ENCODE assay signal across 8 cellular contexts in the genomic region with DNA sequence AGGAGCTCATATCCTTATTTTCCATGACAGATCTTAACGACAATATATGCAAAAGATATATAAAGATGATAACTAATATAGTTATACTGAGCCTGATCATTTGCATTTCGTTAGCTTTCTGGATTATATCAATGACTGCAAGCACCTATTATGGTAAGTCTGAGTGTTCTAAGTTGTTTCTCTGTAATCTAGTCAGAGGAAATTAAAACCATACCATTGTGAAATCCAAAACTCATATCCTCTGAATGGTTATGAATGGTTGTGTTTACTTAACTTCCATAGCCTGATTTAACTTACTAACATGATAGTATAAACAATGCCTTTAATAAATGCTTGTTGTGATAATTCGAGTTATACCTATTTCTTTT. TPM values are rescaled to one million over a fixed set of nuclear protein-coding genes. Genes with fewer than 3 reads are reported as not detected.
DNase-seq lines count a peak whose midpoint lies in the region; ATAC-seq and TF ChIP-seq lines count a peak whose summit lies in the region.

No MANE protein-coding gene starts in this region.

- peaks cover 14 to 19% (median 17%) of the 10 kb centered on the region in 3 donors for H3K4me1 ChIP-seq in skeletal muscle tissue (ENCODE audit: control insufficient read depth in 3 of 3, insufficient read depth in 3 of 3, low read length in 3 of 3)

- DNase-seq in NCI-H510A treated with DMSO at 0.1 percent for 48 hours (lab: John Stamatoyannopoulos, UW) (peak; percentile 77), NCI-H510A (lab: John Stamatoyannopoulos, UW) (no peak), fibroblast of the aortic adventitia (ENCODE audit: low read depth) (no peak), anterior cingulate cortex (lab: John Stamatoyannopoulos, UW) (no peak)

- no peak for TF ChIP-seq CTCF in fibroblast of the aortic adventitia (IDR thresholded peaks at IDR 0.05; ENCODE audit: insufficient read depth, low read length)

- ATAC-seq in SK-N-SH treated with all-trans-retinoic acid at 6 μM for 48 hours (peak; percentile 19), HG03565 (IDR thresholded peaks at IDR 0.05; ENCODE audit: unreplicated experiment) (no peak), HG02840 (IDR thresholded peaks at IDR 0.05; ENCODE audit: low FRiP score, unreplicated experiment) (no peak)

- H3K36me3 ChIP-seq in skeletal muscle tissue (ENCODE audit: control insufficient read depth in 3 of 3, insufficient read depth in 3 of 3, low read length in 3 of 3), result no peaks in the 10 kb centered on the region

- H3K4me3 ChIP-seq in fibroblast of the aortic adventitia (ENCODE audit: low read depth, low read length) (peak overlapping the region; percentile 82), skeletal muscle tissue (ENCODE audit: low read length in 3 of 3) (peak overlapping the region; percentile 86 to 96 (median 90))

- peak overlapping the region; percentile 86 to 92 (median 88) for H3K9ac ChIP-seq in skeletal muscle tissue (ENCODE audit: low read depth in 1 of 3, low read length in 3 of 3)

- no peaks in the 10 kb centered on the region for H3K27me3 ChIP-seq in skeletal muscle tissue (ENCODE audit: control insufficient read depth in 3 of 3, insufficient read depth in 3 of 3, low read length in 3 of 3)

- peak overlapping the region; percentile 82 for H3K27ac ChIP-seq in skeletal muscle tissue (ENCODE audit: low read depth, low read length)

- H3K9me3 ChIP-seq in skeletal muscle tissue (ENCODE audit: control insufficient read depth in 3 of 3, low read length in 3 of 3), result no peaks in the 10 kb centered on the region

TF ChIP-seq in SK-N-SH treated with all-trans-retinoic acid at 6 μM for 48 hours, 23 proteins besides CTCF, POLR2A, EP300 and RAD21:
- TF ChIP-seq ESRRG (CRISPR knock-in tag; IDR thresholded peaks at IDR 0.05) (no peak), CSDC2 (CRISPR knock-in tag; IDR thresholded peaks at IDR 0.05) (no peak), SNAI2 (CRISPR knock-in tag; IDR thresholded peaks at IDR 0.05) (no peak), GLIS3 (CRISPR knock-in tag; IDR thresholded peaks at IDR 0.05) (no peak), OSR1 (CRISPR knock-in tag; IDR thresholded peaks at IDR 0.05) (no peak), ZFP30 (CRISPR knock-in tag; IDR thresholded peaks at IDR 0.05) (no peak), ISL1 (CRISPR knock-in tag; IDR thresholded peaks at IDR 0.05) (no peak)
- TF ChIP-seq, protein P1, sequence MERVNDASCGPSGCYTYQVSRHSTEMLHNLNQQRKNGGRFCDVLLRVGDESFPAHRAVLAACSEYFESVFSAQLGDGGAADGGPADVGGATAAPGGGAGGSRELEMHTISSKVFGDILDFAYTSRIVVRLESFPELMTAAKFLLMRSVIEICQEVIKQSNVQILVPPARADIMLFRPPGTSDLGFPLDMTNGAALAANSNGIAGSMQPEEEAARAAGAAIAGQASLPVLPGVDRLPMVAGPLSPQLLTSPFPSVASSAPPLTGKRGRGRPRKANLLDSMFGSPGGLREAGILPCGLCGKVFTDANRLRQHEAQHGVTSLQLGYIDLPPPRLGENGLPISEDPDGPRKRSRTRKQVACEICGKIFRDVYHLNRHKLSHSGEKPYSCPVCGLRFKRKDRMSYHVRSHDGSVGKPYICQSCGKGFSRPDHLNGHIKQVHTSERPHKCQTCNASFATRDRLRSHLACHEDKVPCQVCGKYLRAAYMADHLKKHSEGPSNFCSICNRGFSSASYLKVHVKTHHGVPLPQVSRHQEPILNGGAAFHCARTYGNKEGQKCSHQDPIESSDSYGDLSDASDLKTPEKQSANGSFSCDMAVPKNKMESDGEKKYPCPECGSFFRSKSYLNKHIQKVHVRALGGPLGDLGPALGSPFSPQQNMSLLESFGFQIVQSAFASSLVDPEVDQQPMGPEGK (CRISPR knock-in tag; IDR thresholded peaks at IDR 0.05; ENCODE audit: borderline replicate concordance), result no peak
- TF ChIP-seq, protein P2, sequence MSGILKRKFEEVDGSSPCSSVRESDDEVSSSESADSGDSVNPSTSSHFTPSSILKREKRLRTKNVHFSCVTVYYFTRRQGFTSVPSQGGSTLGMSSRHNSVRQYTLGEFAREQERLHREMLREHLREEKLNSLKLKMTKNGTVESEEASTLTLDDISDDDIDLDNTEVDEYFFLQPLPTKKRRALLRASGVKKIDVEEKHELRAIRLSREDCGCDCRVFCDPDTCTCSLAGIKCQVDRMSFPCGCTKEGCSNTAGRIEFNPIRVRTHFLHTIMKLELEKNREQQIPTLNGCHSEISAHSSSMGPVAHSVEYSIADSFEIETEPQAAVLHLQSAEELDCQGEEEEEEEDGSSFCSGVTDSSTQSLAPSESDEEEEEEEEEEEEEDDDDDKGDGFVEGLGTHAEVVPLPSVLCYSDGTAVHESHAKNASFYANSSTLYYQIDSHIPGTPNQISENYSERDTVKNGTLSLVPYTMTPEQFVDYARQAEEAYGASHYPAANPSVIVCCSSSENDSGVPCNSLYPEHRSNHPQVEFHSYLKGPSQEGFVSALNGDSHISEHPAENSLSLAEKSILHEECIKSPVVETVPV (CRISPR knock-in tag; IDR thresholded peaks at IDR 0.05), result no peak
- TF ChIP-seq, protein P3, sequence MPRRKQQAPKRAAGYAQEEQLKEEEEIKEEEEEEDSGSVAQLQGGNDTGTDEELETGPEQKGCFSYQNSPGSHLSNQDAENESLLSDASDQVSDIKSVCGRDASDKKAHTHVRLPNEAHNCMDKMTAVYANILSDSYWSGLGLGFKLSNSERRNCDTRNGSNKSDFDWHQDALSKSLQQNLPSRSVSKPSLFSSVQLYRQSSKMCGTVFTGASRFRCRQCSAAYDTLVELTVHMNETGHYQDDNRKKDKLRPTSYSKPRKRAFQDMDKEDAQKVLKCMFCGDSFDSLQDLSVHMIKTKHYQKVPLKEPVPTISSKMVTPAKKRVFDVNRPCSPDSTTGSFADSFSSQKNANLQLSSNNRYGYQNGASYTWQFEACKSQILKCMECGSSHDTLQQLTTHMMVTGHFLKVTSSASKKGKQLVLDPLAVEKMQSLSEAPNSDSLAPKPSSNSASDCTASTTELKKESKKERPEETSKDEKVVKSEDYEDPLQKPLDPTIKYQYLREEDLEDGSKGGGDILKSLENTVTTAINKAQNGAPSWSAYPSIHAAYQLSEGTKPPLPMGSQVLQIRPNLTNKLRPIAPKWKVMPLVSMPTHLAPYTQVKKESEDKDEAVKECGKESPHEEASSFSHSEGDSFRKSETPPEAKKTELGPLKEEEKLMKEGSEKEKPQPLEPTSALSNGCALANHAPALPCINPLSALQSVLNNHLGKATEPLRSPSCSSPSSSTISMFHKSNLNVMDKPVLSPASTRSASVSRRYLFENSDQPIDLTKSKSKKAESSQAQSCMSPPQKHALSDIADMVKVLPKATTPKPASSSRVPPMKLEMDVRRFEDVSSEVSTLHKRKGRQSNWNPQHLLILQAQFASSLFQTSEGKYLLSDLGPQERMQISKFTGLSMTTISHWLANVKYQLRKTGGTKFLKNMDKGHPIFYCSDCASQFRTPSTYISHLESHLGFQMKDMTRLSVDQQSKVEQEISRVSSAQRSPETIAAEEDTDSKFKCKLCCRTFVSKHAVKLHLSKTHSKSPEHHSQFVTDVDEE (CRISPR knock-in tag; IDR thresholded peaks at IDR 0.05), result no peak

RNA-seq across cellular contexts. Expression of a gene that starts 0.8 kb away (rescaled TPM):
- total RNA-seq in fibroblast of the aortic adventitia (ENCODE audit: low replicate concordance) (24.8 and 36.8 TPM in 2 replicates), skeletal muscle tissue (36.0 TPM)

RNA-seq across cellular contexts. Expression of a gene that starts 22.5 kb away (rescaled TPM):
- total RNA-seq in fibroblast of the aortic adventitia (ENCODE audit: low replicate concordance), result 3.8 and 4.9 TPM in 2 replicates
- total RNA-seq in skeletal muscle tissue, result 5.2 TPM

RNA-seq across cellular contexts. Expression of a gene that starts 23.0 kb away (rescaled TPM):
- total RNA-seq in fibroblast of the aortic adventitia (ENCODE audit: low replicate concordance), result 54.1 and 68.1 TPM in 2 replicates
- total RNA-seq in skeletal muscle tissue, result 25.1 TPM
